In the genomic region with DNA sequence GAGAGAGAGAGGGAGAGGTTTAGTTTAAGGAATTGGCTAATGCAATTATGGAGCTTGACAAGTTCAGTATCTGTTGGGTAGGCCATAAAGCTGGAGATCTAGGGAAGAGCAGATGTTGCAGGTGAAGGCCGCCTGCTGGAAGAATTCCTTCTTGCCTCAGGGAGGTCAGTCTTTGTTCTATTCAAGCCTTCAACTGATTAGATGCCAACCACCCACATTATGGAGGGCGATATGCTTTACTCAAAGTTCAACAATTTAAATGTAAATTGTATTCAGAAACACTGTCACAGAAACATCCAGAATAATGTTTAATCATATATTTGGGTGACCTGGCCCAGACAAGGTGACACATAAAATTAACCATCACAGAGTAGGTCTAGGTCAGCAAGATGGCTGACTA, we compare ENCODE assay signal across 33 cellular contexts.
"Had no signal": no experiment of that assay in that cellular context is flagged by ENCODE, and none has a peak within 500 bp of the region (broad histone marks: within the 10 kb centered on the region; RNA-seq: fewer than 3 reads in every experiment).

No MANE protein-coding gene starts in this region.

- H3K4me1 ChIP-seq: ascending aorta had no signal

- H3K36me3 ChIP-seq: ascending aorta, cardiac muscle cell, WERI-Rb-1 had no signal

- FAIRE-seq: bronchial epithelial cell, TTC549 had no signal

- ATAC-seq: activated CD4-positive, alpha-beta T cell treated with anti-CD3 and anti-CD28 coated beads for 36 hours; activated CD4-positive, CD25-positive, alpha-beta regulatory T cell treated with anti-CD3 and anti-CD28 coated beads, Interleukin-2, amount 50 U/mL, for 24 hours; activated CD8-positive, alpha-beta memory T cell treated with anti-CD3 and anti-CD28 coated beads, Interleukin-2, amount 10 ng/mL, durations not matched to agents 7 days and 5 days; activated CD8-positive, alpha-beta T cell treated with anti-CD3 and anti-CD28 coated beads, Interleukin-2, amount 10 ng/mL, durations not matched to agents 7 days and 5 days; activated naive CD8-positive, alpha-beta T cell treated with anti-CD3 and anti-CD28 coated beads, Interleukin-2, amount 50 U/mL, for 24 hours; WTC11 had no signal

- H3K27ac ChIP-seq: ascending aorta, cardiac muscle cell, WERI-Rb-1 had no signal

- H3K27me3 ChIP-seq: ascending aorta, cardiac muscle cell had no signal

- H3K4me3 ChIP-seq: ascending aorta, cardiac muscle cell had no signal

- DNase-seq: activated CD4-positive, alpha-beta memory T cell treated with anti-CD3 and anti-CD28 coated beads, Interleukin-2, amount 10 ng/mL, durations not matched to agents 7 days and 5 days; activated CD4-positive, alpha-beta T cell treated with anti-CD3 and anti-CD28 coated beads for 1 hour; activated CD4-positive, alpha-beta T cell treated with anti-CD3 and anti-CD28 coated beads for 36 hours; activated CD4-positive, alpha-beta T cell treated with anti-CD3 and anti-CD28 coated beads for 48 hours; activated CD4-positive, alpha-beta T cell treated with anti-CD3 and anti-CD28 coated beads, Interleukin-2, amount 10 ng/mL, durations not matched to agents 7 days and 5 days; activated CD4-positive, alpha-beta T cell treated with anti-CD3 and anti-CD28 coated beads, Interleukin-2, amount 50 U/mL, for 48 hours; activated CD4-positive, CD25-positive, alpha-beta regulatory T cell; activated CD8-positive, alpha-beta memory T cell treated with anti-CD3 and anti-CD28 coated beads for 24 hours; activated CD8-positive, alpha-beta memory T cell treated with anti-CD3 and anti-CD28 coated beads, Interleukin-2, amount 10 ng/mL, durations not matched to agents 7 days and 5 days; activated CD8-positive, alpha-beta memory T cell treated with anti-CD3 and anti-CD28 coated beads, Interleukin-2, amount 50 U/mL, for 48 hours; activated CD8-positive, alpha-beta T cell treated with anti-CD3 and anti-CD28 coated beads, Interleukin-2, amount 10 ng/mL, durations not matched to agents 7 days and 5 days; activated effector memory CD4-positive, alpha-beta T cell treated with Interleukin-2 at 50 U/mL for 16 hours; activated gamma-delta T cell; activated naive CD4-positive, alpha-beta T cell treated with anti-CD3 and anti-CD28 coated beads, Interleukin-2, amount 10 ng/mL, durations not matched to agents 7 days and 5 days; activated naive CD4-positive, alpha-beta T cell treated with Interleukin-2 at 50 U/mL for 16 hours; activated naive CD8-positive, alpha-beta T cell treated with anti-CD3 and anti-CD28 coated beads, Interleukin-2, amount 10 ng/mL, durations not matched to agents 7 days and 5 days; activated naive CD8-positive, alpha-beta T cell treated with anti-CD3 and anti-CD28 coated beads, Interleukin-2, amount 50 U/mL, for 24 hours; activated T-cell treated with anti-CD3 and anti-CD28 coated beads, Interleukin-2, amount 50 U/mL, for 24 hours; activated T-cell treated with anti-CD3 and anti-CD28 coated beads, Interleukin-2, amount 50 U/mL, for 48 hours; amygdala; anterior cingulate cortex; caudate nucleus; cerebellar nuclear complex; T-helper 1 cell; T-helper 2 cell; T-helper 9 cell; WERI-Rb-1 had no signal
